ENCODE assay signal across 19 cellular contexts in genomic region chr20:61808497-61808896, GRCh38.
DNase-seq lines count a peak whose midpoint lies in the region; ATAC-seq, FAIRE-seq and TF ChIP-seq lines count a peak whose summit lies in the region.
"Had no signal": no experiment of that assay in that cellular context is flagged by ENCODE, and none has a peak within 500 bp of the region (broad histone marks: within the 10 kb centered on the region; RNA-seq: fewer than 3 reads in every experiment).

No MANE protein-coding gene starts in this region.

- TF ChIP-seq CTCF in right lobe of liver (IDR thresholded peaks at IDR 0.05): no peak
- no peak for TF ChIP-seq CTCF in HepG2 (CRISPR knock-in tag; IDR thresholded peaks at IDR 0.05)
- no peak for TF ChIP-seq CTCF in lower lobe of right lung (IDR thresholded peaks at IDR 0.05)
- TF ChIP-seq CTCF in GM13977 (IDR thresholded peaks at IDR 0.05; ENCODE audit: extremely low read depth, insufficient read depth, missing control alignments): no peak

- H2AFZ ChIP-seq in HepG2 (ENCODE audit: low read length): no peak overlapping the region
- H2AFZ ChIP-seq: GM23248 had no signal

- TF ChIP-seq RAD21 in HepG2 (CRISPR knock-in tag; IDR thresholded peaks at IDR 0.05): no peak

- CTCF ChIA-PET in HepG2 (lab: Yijun Ruan, JAX; ENCODE audit: low intra/inter-chr PET ratio, low total read pairs): no interaction called here

- no peak overlapping the region for H3K4me2 ChIP-seq in HepG2 (ENCODE audit: low read depth, low read length)

- H3K27me3 ChIP-seq in right lobe of liver (no peaks in the 10 kb centered on the region), HepG2 (ENCODE audit: control insufficient read depth in 1 of 2, insufficient read depth in 2 of 2, low read length in 2 of 2) (peaks cover 47 to 97% of the 10 kb centered on the region in 2 experiments), lower lobe of right lung (ENCODE audit: low read depth) (peaks cover 9% of the 10 kb centered on the region)

- H3K36me3 ChIP-seq in right lobe of liver (no peaks in the 10 kb centered on the region), HepG2 (replicated peaks in 1 of 2; ENCODE audit: control insufficient read depth in 1 of 2, insufficient read depth in 2 of 2, low read length in 2 of 2) (no peaks in the 10 kb centered on the region), lower lobe of right lung (no peaks in the 10 kb centered on the region)

- DNase-seq in right lobe of liver: peak in 2 of 3 donors; percentile 7 to 37
- DNase-seq in HepG2 (ENCODE audit: low spot score): no peak
- DNase-seq in lower lobe of right lung: peak; percentile 36
- no peak for DNase-seq in sciatic nerve (ENCODE audit: low spot score)
- DNase-seq in T1000 (lab: John Stamatoyannopoulos, UW): no peak
- DNase-seq in NCI-H2227 (lab: John Stamatoyannopoulos, UW; ENCODE audit: unreplicated experiment): no peak
- DNase-seq in GM13977 (ENCODE audit: low spot score): no peak
- DNase-seq: Caco-2; CD4-positive, alpha-beta T cell; GDM1; GM23248; KBM-7; NCI-H1105; NCI-H1694; NCI-H2081 treated with DMSO at 0.1 percent for 48 hours; NCI-H748 treated with DMSO at 0.1 percent for 48 hours; NK-92 treated with Interleukin-12 subunit alpha and Interleukin-12 subunit beta, amount 100 ng/mL, for 24 hours; SHP77 had no signal

- TF ChIP-seq EP300 in HepG2 (IDR thresholded peaks at IDR 0.05; ENCODE audit: low read depth in 2 of 2, low read length in 2 of 2) (no peak), HepG2 (CRISPR knock-in tag; IDR thresholded peaks at IDR 0.05; ENCODE audit: borderline replicate concordance) (no peak)

- no peaks in the 10 kb centered on the region for H3K4me1 ChIP-seq in right lobe of liver
- no peaks in the 10 kb centered on the region for H3K4me1 ChIP-seq in HepG2 (ENCODE audit: insufficient read depth, low read length)
- H3K4me1 ChIP-seq in lower lobe of right lung: no peaks in the 10 kb centered on the region
- H3K4me1 ChIP-seq: Caco-2 had no signal

- H3K27ac ChIP-seq in right lobe of liver: no peak overlapping the region
- no peak overlapping the region for H3K27ac ChIP-seq in HepG2 (ENCODE audit: extremely low read length, insufficient read depth, low read length)
- H3K27ac ChIP-seq in lower lobe of right lung: no peak overlapping the region
- H3K27ac ChIP-seq: GM23248 had no signal

- BruUV-seq in HepG2 (replicated peaks; lab: Mats Ljungman, UMichigan): no TSS peak

- in situ Hi-C loops in HepG2 (cut with HindIII; ENCODE audit: extremely low pct_ligation_motif_present, low pct_unique_long_range_greater_than_20kb) (no loop called here), GM13977 (cut with MboI; ENCODE audit: low pct_unique_long_range_greater_than_20kb, low sequenced_read_pairs, unreplicated experiment) (no loop called here)

- 56% methylated on average over 14 of the region's 14 CpGs for WGBS in right lobe of liver (ENCODE audit: insufficient coverage, low coverage, low lambda C conversion rate, missing lambda C conversion rate)
- 4% methylated on average over 14 of the region's 14 CpGs for WGBS in HepG2 (ENCODE audit: low lambda C conversion rate)

- no peaks in the 10 kb centered on the region for H3K79me2 ChIP-seq in HepG2 (ENCODE audit: insufficient read depth, low read length)

- FAIRE-seq in HepG2 (lab: Jason Lieb, UNC): no peak
- FAIRE-seq: RCC 7860 had no signal

- POLR2A ChIA-PET in HepG2 (lab: Yijun Ruan, JAX): no interaction called here

- H3K9me3 ChIP-seq in right lobe of liver (no peaks in the 10 kb centered on the region), HepG2 (ENCODE audit: low read length) (no peaks in the 10 kb centered on the region), lower lobe of right lung (no peaks in the 10 kb centered on the region)
- H3K9me3 ChIP-seq: Caco-2 had no signal

- no peak overlapping the region for H3K4me3 ChIP-seq in right lobe of liver
- no peak overlapping the region for H3K4me3 ChIP-seq in HepG2 (replicated peaks in 1 of 3; ENCODE audit: insufficient read depth in 1 of 3, low read depth in 2 of 3, low read length in 3 of 3)
- H3K4me3 ChIP-seq in lower lobe of right lung: no peak overlapping the region
- H3K4me3 ChIP-seq: GM23248 had no signal

- H3K9ac ChIP-seq in HepG2 (ENCODE audit: insufficient read depth, low read depth, low read length): no peak overlapping the region
- H3K9ac ChIP-seq: GM23248 had no signal

- H4K20me1 ChIP-seq in HepG2 (ENCODE audit: insufficient read depth, low read length): no peaks in the 10 kb centered on the region; the same call in 1 of the 2 replicates

- no peak for ATAC-seq in right lobe of liver
- no peak for ATAC-seq in HepG2
- no peak for ATAC-seq in lower lobe of right lung
- peak; percentile 45 for ATAC-seq in sciatic nerve

- intact Hi-C loops in right lobe of liver (cut with DNase I): no loop called here
- intact Hi-C loops in HepG2 (cut with micrococcal nuclease; ENCODE audit: unreplicated experiment): no loop called here
- intact Hi-C loops in lower lobe of right lung (cut with DNase I): no loop called here
- intact Hi-C loops in sciatic nerve (cut with DNase I): no loop called here

- TF ChIP-seq POLR2A in right lobe of liver (IDR thresholded peaks at IDR 0.05) (no peak), HepG2 (IDR thresholded peaks at IDR 0.05; ENCODE audit: insufficient read depth in 1 of 2, low read depth in 2 of 2, low read length in 2 of 2) (no peak)

TF ChIP-seq in HepG2, 621 proteins besides CTCF, POLR2A, EP300 and RAD21 (continues in another document):
- TF ChIP-seq KLF6 (CRISPR knock-in tag; IDR thresholded peaks at IDR 0.05): no peak
- TF ChIP-seq ZNF850 (CRISPR knock-in tag; conservative IDR thresholded peaks at IDR 0.05): no peak
- TF ChIP-seq CENPX (CRISPR knock-in tag; IDR thresholded peaks at IDR 0.05): no peak
- no peak for TF ChIP-seq SRY (CRISPR knock-in tag; IDR thresholded peaks at IDR 0.05)
- TF ChIP-seq ZNF407 (CRISPR knock-in tag; IDR thresholded peaks at IDR 0.05; ENCODE audit: not compliant biosample characterization): no peak
- no peak for TF ChIP-seq ZBTB46 (CRISPR knock-in tag; IDR thresholded peaks at IDR 0.05; ENCODE audit: borderline replicate concordance)
- TF ChIP-seq AKAP8 (CRISPR knock-in tag; IDR thresholded peaks at IDR 0.05): no peak

Comparison
In these comparisons a context has a peak if more than half of its experiments do, and no peak if none do; other contexts are left out.
1. DNase-seq: peak in right lobe of liver (2 of 3) and lower lobe of right lung (single experiment); none in HepG2 (single experiment), sciatic nerve (single experiment), T1000 (single experiment), NCI-H2227 (single experiment) and GM13977 (single experiment).